8 cellular contexts compared by ENCODE assay signal in genomic region chr6:128882991-128883571, GRCh38. TPM values are rescaled to one million over a fixed set of nuclear protein-coding genes. Genes with fewer than 3 reads are reported as not detected.
A peak's percentile ranks its signal among the peaks of the same experiment; 100 is the strongest.
DNase-seq lines count a peak whose midpoint lies in the region; ATAC-seq, FAIRE-seq and TF ChIP-seq lines count a peak whose summit lies in the region.

A gene with protein sequence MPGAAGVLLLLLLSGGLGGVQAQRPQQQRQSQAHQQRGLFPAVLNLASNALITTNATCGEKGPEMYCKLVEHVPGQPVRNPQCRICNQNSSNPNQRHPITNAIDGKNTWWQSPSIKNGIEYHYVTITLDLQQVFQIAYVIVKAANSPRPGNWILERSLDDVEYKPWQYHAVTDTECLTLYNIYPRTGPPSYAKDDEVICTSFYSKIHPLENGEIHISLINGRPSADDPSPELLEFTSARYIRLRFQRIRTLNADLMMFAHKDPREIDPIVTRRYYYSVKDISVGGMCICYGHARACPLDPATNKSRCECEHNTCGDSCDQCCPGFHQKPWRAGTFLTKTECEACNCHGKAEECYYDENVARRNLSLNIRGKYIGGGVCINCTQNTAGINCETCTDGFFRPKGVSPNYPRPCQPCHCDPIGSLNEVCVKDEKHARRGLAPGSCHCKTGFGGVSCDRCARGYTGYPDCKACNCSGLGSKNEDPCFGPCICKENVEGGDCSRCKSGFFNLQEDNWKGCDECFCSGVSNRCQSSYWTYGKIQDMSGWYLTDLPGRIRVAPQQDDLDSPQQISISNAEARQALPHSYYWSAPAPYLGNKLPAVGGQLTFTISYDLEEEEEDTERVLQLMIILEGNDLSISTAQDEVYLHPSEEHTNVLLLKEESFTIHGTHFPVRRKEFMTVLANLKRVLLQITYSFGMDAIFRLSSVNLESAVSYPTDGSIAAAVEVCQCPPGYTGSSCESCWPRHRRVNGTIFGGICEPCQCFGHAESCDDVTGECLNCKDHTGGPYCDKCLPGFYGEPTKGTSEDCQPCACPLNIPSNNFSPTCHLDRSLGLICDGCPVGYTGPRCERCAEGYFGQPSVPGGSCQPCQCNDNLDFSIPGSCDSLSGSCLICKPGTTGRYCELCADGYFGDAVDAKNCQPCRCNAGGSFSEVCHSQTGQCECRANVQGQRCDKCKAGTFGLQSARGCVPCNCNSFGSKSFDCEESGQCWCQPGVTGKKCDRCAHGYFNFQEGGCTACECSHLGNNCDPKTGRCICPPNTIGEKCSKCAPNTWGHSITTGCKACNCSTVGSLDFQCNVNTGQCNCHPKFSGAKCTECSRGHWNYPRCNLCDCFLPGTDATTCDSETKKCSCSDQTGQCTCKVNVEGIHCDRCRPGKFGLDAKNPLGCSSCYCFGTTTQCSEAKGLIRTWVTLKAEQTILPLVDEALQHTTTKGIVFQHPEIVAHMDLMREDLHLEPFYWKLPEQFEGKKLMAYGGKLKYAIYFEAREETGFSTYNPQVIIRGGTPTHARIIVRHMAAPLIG (N-terminal part only) (plus strand): TSS chr6:128883138. CDS start chr6:128883246, 108 bp downstream.

- no peak within 1 kb of the TSS for H3K4me2 ChIP-seq in MM.1S (ENCODE audit: low read depth, low read length)
- peak within 1 kb of the TSS; percentile 66 for H3K4me2 ChIP-seq in endothelial cell of umbilical vein (ENCODE audit: insufficient read depth, low read length)

- no peaks in the 10 kb centered on the region for H3K9me2 ChIP-seq in MM.1S (replicated peaks; ENCODE audit: insufficient read depth, low read length)

- DNase-seq in AG09319 (ENCODE audit: extremely low read depth, low read depth) (peak; percentile 57), MM.1S (no peak), endothelial cell of umbilical vein (ENCODE audit: low read depth, low spot score) (peak; percentile 38), lung (ENCODE audit: low spot score) (peak; percentile 50), GM10266 (ENCODE audit: extremely low spot score) (no peak), HTR-8/SVneo (ENCODE audit: insufficient read length, low spot score) (no peak)

- H3K9me1 ChIP-seq in endothelial cell of umbilical vein (replicated peaks; ENCODE audit: control insufficient read depth, extremely low read depth, insufficient read depth, low read length): no peaks in the 10 kb centered on the region

- peak; percentile 15 for FAIRE-seq in endothelial cell of umbilical vein (lab: Jason Lieb, UNC)
- no peak for FAIRE-seq in HTR-8/SVneo (lab: Jason Lieb, UNC)

- H3F3A ChIP-seq in MM.1S (ENCODE audit: insufficient read depth, low read length): no peaks in the 10 kb centered on the region

- H2AFZ ChIP-seq in MM.1S (ENCODE audit: low read length) (0 out of 2 replicates have a peak within 1 kb of the TSS, but pooled peaks have one; percentile 15), endothelial cell of umbilical vein (ENCODE audit: low read depth, low read length) (peak within 1 kb of the TSS; percentile 98)

- TF ChIP-seq CTCF in AG09319 (IDR thresholded peaks at IDR 0.05; ENCODE audit: low read depth, low read length) (peak; percentile 35), MM.1S (IDR thresholded peaks at IDR 0.05; ENCODE audit: low read length) (no peak), endothelial cell of umbilical vein (IDR thresholded peaks at IDR 0.05; ENCODE audit: extremely low read depth in 1 of 2, insufficient read depth in 1 of 2, low read depth in 1 of 2, low read length in 2 of 2) (no peak), lung (IDR thresholded peaks at IDR 0.05; ENCODE audit: control extremely low read depth, extremely low read depth) (no peak), GM10266 (IDR thresholded peaks at IDR 0.05; ENCODE audit: control insufficient read depth, insufficient read depth, low read depth, missing control alignments) (no peak)

- H4K20me1 ChIP-seq in MM.1S (ENCODE audit: insufficient read depth, low read length): no peaks in the 10 kb centered on the region
- no peaks in the 10 kb centered on the region for H4K20me1 ChIP-seq in endothelial cell of umbilical vein (replicated peaks; ENCODE audit: control insufficient read depth, extremely low read depth, insufficient read depth, low read length)

- H3K9me3 ChIP-seq in MM.1S (replicated peaks; ENCODE audit: insufficient read depth, low read length) (no peaks in the 10 kb centered on the region), endothelial cell of umbilical vein (replicated peaks; ENCODE audit: control insufficient read depth, insufficient read depth, low read length) (no peaks in the 10 kb centered on the region), lung (ENCODE audit: control insufficient read depth in 2 of 2, insufficient read depth in 1 of 2, low read length in 1 of 2) (peaks cover 0 to 2% of the 10 kb centered on the region in 2 donors), subcutaneous abdominal adipose tissue (ENCODE audit: control insufficient read depth in 5 of 5, low read length in 5 of 5) (no peaks in the 10 kb centered on the region)

- H3K27me3 ChIP-seq in MM.1S (replicated peaks; ENCODE audit: insufficient read depth, low read length) (no peaks in the 10 kb centered on the region), endothelial cell of umbilical vein (ENCODE audit: control insufficient read depth in 2 of 2, insufficient read depth in 2 of 2, low read length in 2 of 2) (peaks cover 5 to 32% of the 10 kb centered on the region in 2 experiments), lung (ENCODE audit: control insufficient read depth, insufficient read depth) (no peaks in the 10 kb centered on the region), subcutaneous abdominal adipose tissue (ENCODE audit: control insufficient read depth in 5 of 5, insufficient read depth in 4 of 5, low read length in 5 of 5) (no peaks in the 10 kb centered on the region)

- no peak within 1 kb of the TSS for H3K27ac ChIP-seq in MM.1S (ENCODE audit: low read length)
- H3K27ac ChIP-seq in endothelial cell of umbilical vein (ENCODE audit: insufficient read depth, low read depth, low read length): no peak within 1 kb of the TSS
- H3K27ac ChIP-seq in lung (ENCODE audit: low read depth in 1 of 2, low read length in 1 of 2): peak within 1 kb of the TSS; percentile 74
- peak within 1 kb of the TSS; percentile 48 for H3K27ac ChIP-seq in subcutaneous abdominal adipose tissue (ENCODE audit: low read depth, low read length)

- H3K79me2 ChIP-seq in MM.1S (ENCODE audit: low read length) (no peaks in the 10 kb centered on the region), endothelial cell of umbilical vein (ENCODE audit: control insufficient read depth, insufficient read depth, low read length) (no peaks in the 10 kb centered on the region)

- no peaks in the 10 kb centered on the region for H3K36me3 ChIP-seq in MM.1S (replicated peaks; ENCODE audit: insufficient read depth, low read length)
- no peaks in the 10 kb centered on the region for H3K36me3 ChIP-seq in endothelial cell of umbilical vein (ENCODE audit: control insufficient read depth in 2 of 2, extremely low read depth in 1 of 2, insufficient read depth in 2 of 2, low read length in 2 of 2)
- no peaks in the 10 kb centered on the region for H3K36me3 ChIP-seq in lung (ENCODE audit: control insufficient read depth in 2 of 2, insufficient read depth in 2 of 2, low read length in 2 of 2)
- H3K36me3 ChIP-seq in subcutaneous abdominal adipose tissue (ENCODE audit: control insufficient read depth in 5 of 5, insufficient read depth in 5 of 5, low read length in 5 of 5): no peaks in the 10 kb centered on the region

- no peak for TF ChIP-seq POLR2A in endothelial cell of umbilical vein (IDR thresholded peaks at IDR 0.05; ENCODE audit: low read depth, low read length)

- H3K9ac ChIP-seq in MM.1S (ENCODE audit: low read length) (no peak within 1 kb of the TSS), endothelial cell of umbilical vein (replicated peaks; ENCODE audit: extremely low read depth, insufficient read depth, low read length) (no peak within 1 kb of the TSS), subcutaneous abdominal adipose tissue (ENCODE audit: low read length in 5 of 5) (peak within 1 kb of the TSS; percentile 29 to 80 (median 71))

- ATAC-seq in lung (ENCODE audit: insufficient read depth, low FRiP score): peak; percentile 81
- no peak for ATAC-seq in GM18867 (IDR thresholded peaks at IDR 0.05; ENCODE audit: unreplicated experiment)

- no TSS peak for BruUV-seq in endothelial cell of umbilical vein (replicated peaks; lab: Mats Ljungman, UMichigan)

- dilution Hi-C loops in endothelial cell of umbilical vein (cut with MboI; ENCODE audit: extremely low pct_ligation_motif_present, low sequenced_read_pairs): no loop called here

- 4 to 5% methylated on average over 35 of the region's 35 CpGs for WGBS in lung, 2 donors

- H3K4me3 ChIP-seq in MM.1S (ENCODE audit: low read length): no peak within 1 kb of the TSS
- peak within 1 kb of the TSS in 2 of 3 experiments; percentile 23 for H3K4me3 ChIP-seq in endothelial cell of umbilical vein (replicated peaks in 1 of 3; ENCODE audit: insufficient read depth in 1 of 3, low read depth in 1 of 3, low read length in 3 of 3)
- peak within 1 kb of the TSS; percentile 15 for H3K4me3 ChIP-seq in lung
- peak within 1 kb of the TSS; percentile 77 to 92 (median 85) for H3K4me3 ChIP-seq in subcutaneous abdominal adipose tissue (ENCODE audit: low read depth in 1 of 5, low read length in 5 of 5)

- intact Hi-C loops in endothelial cell of umbilical vein (cut with micrococcal nuclease): no loop called here

- no peaks in the 10 kb centered on the region for H3K4me1 ChIP-seq in MM.1S (ENCODE audit: low read length)
- H3K4me1 ChIP-seq in endothelial cell of umbilical vein (ENCODE audit: control insufficient read depth, extremely low read depth, insufficient read depth, low read length): peaks cover 4% of the 10 kb centered on the region
- no peaks in the 10 kb centered on the region for H3K4me1 ChIP-seq in lung (ENCODE audit: control insufficient read depth in 2 of 2, insufficient read depth in 2 of 2, low read length in 2 of 2)
- peaks cover 0 to 12% (median 7%) of the 10 kb centered on the region in 5 donors for H3K4me1 ChIP-seq in subcutaneous abdominal adipose tissue (ENCODE audit: control insufficient read depth in 5 of 5, insufficient read depth in 5 of 5, low read length in 5 of 5)

- CTCF ChIA-PET in endothelial cell of umbilical vein (lab: Charles Lee): interaction anchor here (0.7 to 1.7 kb wide), 4 partner anchors 10 to 369 kb away, joined by 3 to 4 read pairs (median 3); no protein-coding TSS in a partner anchor

- POLR2A ChIA-PET in endothelial cell of umbilical vein (lab: Charles Lee): no interaction called here

TF ChIP-seq in endothelial cell of umbilical vein, 7 proteins besides CTCF, POLR2A, EP300 and RAD21:
- TF ChIP-seq EZH2 (IDR thresholded peaks at IDR 0.05; ENCODE audit: borderline replicate concordance, low read depth, low read length, severe bottlenecking): no peak
TF ChIP-seq in endothelial cell of umbilical vein: peak in this region for 0.

RNA-seq across cellular contexts. Expression of the gene that starts here (rescaled TPM):
- 0.75 and 0.99 TPM in 2 replicates for total RNA-seq in endothelial cell of umbilical vein
- 0.24 and 0.51 TPM in 2 replicates for polyA plus RNA-seq in endothelial cell of umbilical vein
- 0.58 and 0.65 TPM in 2 replicates for polyA plus RNA-seq in endothelial cell of umbilical vein (2011; cell fraction: cytosol; rRNA removed)
- 0.36 and 1.3 TPM in 2 replicates for polyA plus RNA-seq in endothelial cell of umbilical vein (2011; cell fraction: nucleus; rRNA removed)
- polyA plus RNA-seq in endothelial cell of umbilical vein (2012): 0.05 and 1.6 TPM in 2 replicates
- 0.39 and 0.51 TPM in 2 replicates for polyA minus RNA-seq in endothelial cell of umbilical vein
- polyA minus RNA-seq in endothelial cell of umbilical vein (2011; cell fraction: cytosol; rRNA and poly(A)+ RNA removed): not detected
- polyA minus RNA-seq in endothelial cell of umbilical vein (2011; cell fraction: nucleus; rRNA and poly(A)+ RNA removed): 0.43 and 0.58 TPM in 2 replicates
- total RNA-seq in lung: 100 to 1,000 TPM in 1 of 2 donors, 10 to 100 TPM in 1; 73.1 to 105 TPM
- 10 to 100 TPM in 1 of 2 donors, 1 to 10 TPM in 1; 5.2 to 18.6 TPM for polyA plus RNA-seq in lung

Comparison
In these comparisons a context has a peak if more than half of its experiments do, and no peak if none do; other contexts are left out.
1. RNA of the gene that starts here (total RNA-seq): 73.1 to 105 TPM in lung; 0.75 to 0.99 TPM in endothelial cell of umbilical vein; every median in the first group is over 10 times any median in the second.
2. DNase-seq: peak in AG09319 (single experiment), endothelial cell of umbilical vein (single experiment) and lung (single experiment); none in MM.1S (single experiment), GM10266 (single experiment) and HTR-8/SVneo (single experiment).
3. H3K27ac ChIP-seq: peak in lung (2 of 2) and subcutaneous abdominal adipose tissue (single experiment); none in MM.1S (single experiment) and endothelial cell of umbilical vein (single experiment).
4. H3K9ac ChIP-seq: peak in subcutaneous abdominal adipose tissue (5 of 5); none in MM.1S (single experiment) and endothelial cell of umbilical vein (single experiment).